7 cellular contexts compared by ENCODE assay signal in the genomic region with DNA sequence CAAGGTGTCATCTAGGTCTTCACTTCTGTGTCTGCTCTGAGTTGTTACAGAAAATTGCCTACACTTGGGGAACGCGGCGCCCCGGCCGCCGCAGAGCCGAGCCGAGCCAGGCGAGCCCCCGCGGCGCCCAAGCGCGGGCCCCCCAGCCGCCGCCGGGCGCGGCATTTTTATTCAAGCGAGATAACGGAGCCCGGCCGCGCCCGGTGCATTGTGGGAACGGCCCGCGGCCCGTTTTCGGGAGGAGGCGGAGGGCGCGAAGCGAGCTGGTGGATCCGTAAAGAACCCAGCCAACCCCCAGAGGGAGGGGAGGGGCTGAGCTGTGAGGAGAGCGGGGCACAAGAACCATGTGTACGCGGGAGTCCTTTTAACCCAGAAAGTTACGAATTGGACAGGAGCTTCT.
DNase-seq lines count a peak whose midpoint lies in the region; ATAC-seq and TF ChIP-seq lines count a peak whose summit lies in the region.

No MANE protein-coding gene starts in this region.

- TF ChIP-seq CTCF in Panc1 (IDR thresholded peaks at IDR 0.05) (no peak), fibroblast of villous mesenchyme (IDR thresholded peaks at IDR 0.05; ENCODE audit: insufficient read depth, low read depth, low read length) (no peak), neural crest cell (conservative IDR thresholded peaks at IDR 0.05) (no peak)

- peak overlapping the region; percentile 24 for H3K4me3 Mint-ChIP-seq in neural crest cell

- H3K27ac ChIP-seq in Panc1 (ENCODE audit: low read length) = no peak overlapping the region

- peaks cover 8% of the 10 kb centered on the region for H3K4me1 Mint-ChIP-seq in neural crest cell

- H3K27me3 ChIP-seq in H7 (ENCODE audit: control insufficient read depth, insufficient read depth, low read length) (peaks cover 2% of the 10 kb centered on the region; the same call in 1 of the 2 replicates), Panc1 (ENCODE audit: control insufficient read depth, insufficient read depth, low read length) (peaks cover 2% of the 10 kb centered on the region)

- H3K36me3 ChIP-seq in H7 (replicated peaks; ENCODE audit: control insufficient read depth, insufficient read depth, low read length) (no peaks in the 10 kb centered on the region), Panc1 (ENCODE audit: control insufficient read depth, insufficient read depth, low read length) (no peaks in the 10 kb centered on the region)

- peaks cover 13% of the 10 kb centered on the region for H3K9me3 Mint-ChIP-seq in neural crest cell

- peak; percentile 84 for DNase-seq in H7
- no peak for DNase-seq in Panc1 (ENCODE audit: low read depth, low spot score)
- peak; percentile 24 for DNase-seq in fibroblast of villous mesenchyme (ENCODE audit: low read depth)
- DNase-seq in neural crest cell (ENCODE audit: low read depth, low spot score) = peak; percentile 63
- no peak for DNase-seq in effector CD4-positive, alpha-beta T cell

- no peaks in the 10 kb centered on the region for H3K4me1 ChIP-seq in Panc1 (ENCODE audit: control insufficient read depth, insufficient read depth, low read length)

- intact Hi-C loops in Panc1 (cut with micrococcal nuclease; ENCODE audit: unreplicated experiment) = no loop called here

- BruUV-seq in Panc1 (replicated peaks; lab: Mats Ljungman, UMichigan) = no TSS peak

- CTCF ChIA-PET in Panc1 (lab: Charles Lee) = no interaction called here

- H3K36me3 Mint-ChIP-seq in neural crest cell (ENCODE audit: low read depth) = peaks cover 12% of the 10 kb centered on the region

- peaks cover 2% of the 10 kb centered on the region for H3K27me3 Mint-ChIP-seq in neural crest cell (ENCODE audit: low read depth)

- no peak overlapping the region for H3K27ac Mint-ChIP-seq in neural crest cell (ENCODE audit: unreplicated experiment)

- no peaks in the 10 kb centered on the region for H3K9me3 ChIP-seq in Panc1 (ENCODE audit: control insufficient read depth, insufficient read depth, low read depth, low read length)

- ATAC-seq in Panc1 (peak; percentile 84), GM21723 (IDR thresholded peaks at IDR 0.05; ENCODE audit: unreplicated experiment) (no peak), HG03159 (IDR thresholded peaks at IDR 0.05; ENCODE audit: unreplicated experiment) (no peak)

- in situ Hi-C loops in Panc1 (cut with HindIII; ENCODE audit: low pct_unique_long_range_greater_than_20kb, low sequenced_read_pairs) = no loop called here

- H3K4me3 ChIP-seq in H7 (ENCODE audit: insufficient read depth, low read depth, low read length) = peak overlapping the region; percentile 21; the same call in 1 of the 2 replicates
- peak overlapping the region; percentile 30 to 46 for H3K4me3 ChIP-seq in Panc1 (ENCODE audit: low read depth in 2 of 2, low read length in 2 of 2)
- peak overlapping the region; percentile 46 for H3K4me3 ChIP-seq in fibroblast of villous mesenchyme (ENCODE audit: low read depth, low read length)

- POLR2A ChIA-PET in Panc1 (lab: Charles Lee) = no interaction called here

Comparison
In these comparisons a context has a peak if more than half of its experiments do, and no peak if none do; other contexts are left out.
1. DNase-seq: peak in H7 (single experiment), fibroblast of villous mesenchyme (single experiment) and neural crest cell (single experiment); none in Panc1 (single experiment) and effector CD4-positive, alpha-beta T cell (single experiment).
2. Peak in every context shown above with its lines, with median percentiles within 50 percentile points of each other: H3K4me3 ChIP-seq.